8 cellular contexts compared by ENCODE assay signal in the genomic region with DNA sequence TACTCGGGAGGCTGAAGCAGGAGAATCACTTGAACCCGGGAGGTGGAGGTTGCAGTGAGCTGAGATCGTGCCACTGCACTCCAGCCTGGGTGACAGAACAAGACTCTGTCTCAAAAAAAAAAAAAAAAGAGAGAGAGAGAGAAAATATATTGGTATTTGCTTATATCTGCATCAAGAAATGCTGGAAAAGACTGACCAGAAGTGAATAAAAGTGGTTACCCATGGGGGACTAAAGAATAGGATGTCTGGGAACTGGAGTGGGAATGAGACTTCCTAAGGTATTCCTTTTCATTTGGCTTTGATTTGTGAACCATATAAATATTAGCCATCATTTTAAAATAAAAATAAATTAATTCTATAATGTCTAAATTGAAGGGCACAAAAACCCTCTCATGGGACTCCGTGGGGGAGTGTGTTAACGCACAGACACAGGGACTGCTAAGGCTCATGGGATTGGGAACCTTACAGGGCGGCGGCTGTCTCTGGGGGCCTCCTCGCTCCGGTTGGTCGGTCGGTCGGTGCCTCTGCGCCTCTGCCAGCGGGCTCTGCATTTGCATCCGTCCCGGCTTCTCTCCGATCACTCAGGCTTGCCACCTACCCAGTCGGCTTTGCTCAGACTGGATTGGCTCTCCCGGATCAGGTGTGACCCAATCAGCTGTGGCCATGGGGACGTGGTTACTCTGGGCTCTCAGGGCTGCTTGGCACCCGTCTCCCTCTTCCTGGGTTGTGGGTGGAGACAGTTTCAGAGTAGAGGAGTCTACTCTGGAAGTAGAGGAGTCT. TPM values are rescaled to one million over a fixed set of nuclear protein-coding genes. Genes with fewer than 3 reads are reported as not detected.
DNase-seq lines count a peak whose midpoint lies in the region; ATAC-seq, FAIRE-seq and TF ChIP-seq lines count a peak whose summit lies in the region.

No MANE protein-coding gene starts in this region.

- no peak overlapping the region for H2BK12ac ChIP-seq in H1 (ENCODE audit: low read depth, low read length)

- TF ChIP-seq CTCF in GM10248 (IDR thresholded peaks at IDR 0.05; ENCODE audit: control extremely low read depth, extremely low read depth, low read depth, missing control alignments) (no peak), H1 (IDR thresholded peaks at IDR 0.05; ENCODE audit: control extremely low read depth in 1 of 3, insufficient read depth in 1 of 3, low read depth in 1 of 3, low read length in 3 of 3) (no peak)

- no peak overlapping the region for H3K4ac ChIP-seq in H1 (replicated peaks; ENCODE audit: insufficient read length, low read depth, low read length)

- H2BK5ac ChIP-seq in H1 (ENCODE audit: low read depth, low read length), result no peak overlapping the region

- no peak overlapping the region for H3K56ac ChIP-seq in H1 (replicated peaks; ENCODE audit: insufficient read length, low read depth, low read length)

- peak overlapping the region; percentile 9 to 47 for H3K4me2 ChIP-seq in H1 (ENCODE audit: insufficient read depth in 1 of 2, low read depth in 2 of 2, low read length in 2 of 2)

- H2BK120ac ChIP-seq in H1 (replicated peaks; ENCODE audit: low read depth, low read length), result no peak overlapping the region

- peaks cover 0 to 5% (median under 1%) of the 10 kb centered on the region in 4 experiments; a peak in 4 of 7 replicates for H3K4me1 ChIP-seq in H1 (replicated peaks in 1 of 4; ENCODE audit: control insufficient read depth in 3 of 4, insufficient read depth in 4 of 4, low read length in 3 of 4)

- WGBS in H1 (ENCODE audit: extremely low coverage in 1 of 2, insufficient coverage in 1 of 2, insufficient read length in 1 of 2, insufficient replicate concordance in 2 of 2, low coverage in 1 of 2, low lambda C conversion rate in 2 of 2, missing lambda C conversion rate in 1 of 2), 2 experiments, result 2% methylated on average over 18 of the region's 21 CpGs; no CpG with 5 or more reads in 1 of the 2 experiments

- no peaks in the 10 kb centered on the region for H3K23me2 ChIP-seq in H1 (ENCODE audit: low read depth, low read length)

- H3K4me3 Mint-ChIP-seq in memory B cell, result peak overlapping the region; percentile 74

- POLR2A ChIA-PET in GM10248 (lab: Yijun Ruan, JAX) (no interaction called here), H1 (lab: Charles Lee; ENCODE audit: partially characterized antibody) (no interaction called here)

- no peak overlapping the region for H4K8ac ChIP-seq in H1 (ENCODE audit: extremely low read depth, insufficient read depth, low read length)

- H3K27me3 ChIP-seq in H1 (replicated peaks in 1 of 4; ENCODE audit: control insufficient read depth in 3 of 4, extremely low read depth in 1 of 4, insufficient read depth in 3 of 4, low read length in 3 of 4), result peaks cover 0 to 4% (median 1%) of the 10 kb centered on the region in 4 experiments; a peak in 2 of 7 replicates

- H3K4me1 Mint-ChIP-seq in memory B cell, result peaks cover 42% of the 10 kb centered on the region

- H3K27ac ChIP-seq in H1 (ENCODE audit: low read depth, low read length), result no peak overlapping the region

- H3K79me2 ChIP-seq in H1 (ENCODE audit: control insufficient read depth in 1 of 2, insufficient read depth in 2 of 2, low read length in 2 of 2), result no peaks in the 10 kb centered on the region

- ATAC-seq in HG02885 (IDR thresholded peaks at IDR 0.05; ENCODE audit: poor library complexity, unreplicated experiment), result peak; percentile 80
- ATAC-seq in memory B cell (ENCODE audit: low read depth), result peak; percentile 98
- ATAC-seq in HG02970 (IDR thresholded peaks at IDR 0.05; ENCODE audit: low FRiP score, unreplicated experiment), result no peak

- no peak overlapping the region for H3K14ac ChIP-seq in H1 (ENCODE audit: insufficient read length)

- peak; percentile 52 for FAIRE-seq in H1 (lab: Jason Lieb, UNC)

- no peak overlapping the region for H3K9ac ChIP-seq in H1 (replicated peaks in 1 of 4; ENCODE audit: extremely low read depth in 1 of 4, low read depth in 3 of 4, low read length in 3 of 4)

- DNase-seq in GM10248 (ENCODE audit: extremely low spot score) (peak; percentile 72), NCI-H226 (peak; percentile 100), H1 (ENCODE audit: low read depth in 1 of 2, low spot score in 2 of 2) (peak; percentile 66 to 81), memory B cell (ENCODE audit: low spot score in 2 of 2) (peak; percentile 62 to 80)
- DNase-seq in activated CD8-positive, alpha-beta memory T cell treated with anti-CD3 and anti-CD28 coated beads for 4 hours (ENCODE audit: low read depth in 2 of 2), result peak; percentile 20 to 33
- peak; percentile 42 for DNase-seq in stimulated activated CD8-positive, alpha-beta memory T cell treated with anti-CD3 and anti-CD28 coated beads, Interleukin-12 subunit alpha, Interleukin-12 subunit beta, amount 100 ng/mL, for 24 hours (ENCODE audit: extremely low read depth)

- H3K9me3 ChIP-seq in H1 (ENCODE audit: insufficient read depth in 2 of 2, low read depth in 1 of 2, low read length in 1 of 2), result no peaks in the 10 kb centered on the region

- no peaks in the 10 kb centered on the region for H3K36me3 Mint-ChIP-seq in memory B cell

- no peak for TF ChIP-seq RAD21 in H1 (IDR thresholded peaks at IDR 0.05 in 1 of 2, conservative IDR thresholded peaks at IDR 0.05 in 1 of 2; ENCODE audit: low read depth in 2 of 2, low read length in 2 of 2)

- H3K23ac ChIP-seq in H1 (ENCODE audit: insufficient read length), result no peak overlapping the region

- H4K91ac ChIP-seq in H1 (replicated peaks; ENCODE audit: insufficient read length, low read length), result no peak overlapping the region

- H2BK20ac ChIP-seq in H1 (ENCODE audit: low read length), result no peak overlapping the region

- 0 out of 2 replicates have a peak overlapping the region, but pooled peaks have one; percentile 76 for H3K18ac ChIP-seq in H1 (ENCODE audit: extremely low read depth, low read length)

- peak overlapping the region; percentile 92 for H3K27ac Mint-ChIP-seq in memory B cell

- no peaks in the 10 kb centered on the region for H3K36me3 ChIP-seq in H1 (ENCODE audit: control insufficient read depth in 2 of 4, insufficient read depth in 4 of 4, low read length in 3 of 4)

- H2AFZ ChIP-seq in H1 (ENCODE audit: low read length), result peak overlapping the region; percentile 91

- H3K27me3 Mint-ChIP-seq in memory B cell, result no peaks in the 10 kb centered on the region

- peak overlapping the region in 1 of 4 experiments; percentile 27; a peak in 3 of 8 replicates for H3K4me3 ChIP-seq in H1 (ENCODE audit: extremely low read depth in 1 of 4, insufficient read depth in 2 of 4, low read depth in 3 of 4, low read length in 4 of 4)

- peak in 1 of 2 experiments; percentile 38; a peak in 1 of 3 replicates for TF ChIP-seq POLR2A in H1 (IDR thresholded peaks at IDR 0.05; ENCODE audit: control extremely low read depth in 1 of 2, low read depth in 2 of 2, low read length in 2 of 2)

- no peaks in the 10 kb centered on the region for H4K20me1 ChIP-seq in H1 (replicated peaks in 1 of 2; ENCODE audit: control insufficient read depth in 1 of 2, insufficient read depth in 2 of 2, low read length in 2 of 2)

- H2BK15ac ChIP-seq in H1 (ENCODE audit: low read length), result no peak overlapping the region

- TF ChIP-seq EP300 in H1 (IDR thresholded peaks at IDR 0.05; ENCODE audit: borderline replicate concordance in 1 of 2, low read depth in 2 of 2, low read length in 2 of 2), result no peak

- no peaks in the 10 kb centered on the region for H3K79me1 ChIP-seq in H1 (ENCODE audit: low read depth, low read length)

- CTCF ChIA-PET in GM10248 (lab: Yijun Ruan, JAX) (no interaction called here), H1 (lab: Charles Lee; ENCODE audit: partially characterized antibody) (interaction anchor here (0.7 kb wide), 1 partner anchor 8 kb away, joined by 3 read pairs; no protein-coding TSS in a partner anchor)

- no peak overlapping the region for H4K5ac ChIP-seq in H1 (ENCODE audit: insufficient read length, low read depth, low read length)

- H2AK5ac ChIP-seq in H1 (ENCODE audit: low read depth, low read length), result no peak overlapping the region

- no peaks in the 10 kb centered on the region for H3K9me3 Mint-ChIP-seq in memory B cell

TF ChIP-seq in H1, 55 proteins besides CTCF, POLR2A, EP300 and RAD21 (continues in another document):
- peak; percentile 53; the same call in 1 of the 2 replicates for TF ChIP-seq RFX5 (IDR thresholded peaks at IDR 0.05; ENCODE audit: borderline replicate concordance, low read depth, low read length)
- TF ChIP-seq TAF1 (IDR thresholded peaks at IDR 0.05; ENCODE audit: low read depth, low read length), result 0 out of 2 replicates have a peak, but pooled peaks have one; percentile 35
- no peak for TF ChIP-seq MAFK (IDR thresholded peaks at IDR 0.05; ENCODE audit: low read depth, low read length)
- TF ChIP-seq, protein P1, sequence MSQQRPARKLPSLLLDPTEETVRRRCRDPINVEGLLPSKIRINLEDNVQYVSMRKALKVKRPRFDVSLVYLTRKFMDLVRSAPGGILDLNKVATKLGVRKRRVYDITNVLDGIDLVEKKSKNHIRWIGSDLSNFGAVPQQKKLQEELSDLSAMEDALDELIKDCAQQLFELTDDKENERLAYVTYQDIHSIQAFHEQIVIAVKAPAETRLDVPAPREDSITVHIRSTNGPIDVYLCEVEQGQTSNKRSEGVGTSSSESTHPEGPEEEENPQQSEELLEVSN (IDR thresholded peaks at IDR 0.05), result peak; percentile 36; the same call in 1 of the 2 replicates
- no peak for TF ChIP-seq SUZ12 (IDR thresholded peaks at IDR 0.05; ENCODE audit: low read length)
- TF ChIP-seq, protein P2, sequence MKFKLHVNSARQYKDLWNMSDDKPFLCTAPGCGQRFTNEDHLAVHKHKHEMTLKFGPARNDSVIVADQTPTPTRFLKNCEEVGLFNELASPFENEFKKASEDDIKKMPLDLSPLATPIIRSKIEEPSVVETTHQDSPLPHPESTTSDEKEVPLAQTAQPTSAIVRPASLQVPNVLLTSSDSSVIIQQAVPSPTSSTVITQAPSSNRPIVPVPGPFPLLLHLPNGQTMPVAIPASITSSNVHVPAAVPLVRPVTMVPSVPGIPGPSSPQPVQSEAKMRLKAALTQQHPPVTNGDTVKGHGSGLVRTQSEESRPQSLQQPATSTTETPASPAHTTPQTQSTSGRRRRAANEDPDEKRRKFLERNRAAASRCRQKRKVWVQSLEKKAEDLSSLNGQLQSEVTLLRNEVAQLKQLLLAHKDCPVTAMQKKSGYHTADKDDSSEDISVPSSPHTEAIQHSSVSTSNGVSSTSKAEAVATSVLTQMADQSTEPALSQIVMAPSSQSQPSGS (IDR thresholded peaks at IDR 0.05; ENCODE audit: low read length), result no peak

RNA-seq across cellular contexts. Expression of a gene that starts 12.7 kb away (rescaled TPM):
- total RNA-seq in H1 (2021; fragmentation: NEBNext Ultra II Directional; extraction: Animal tissue kit (Norgen Biotek cat#: 25700)), result 107 and 112 TPM in 2 replicates
- 172 and 238 TPM in 2 replicates for polyA plus RNA-seq in H1 (2011; rRNA removed)
- polyA plus RNA-seq in H1 (2011; cell fraction: cytosol; rRNA removed), result 185 TPM
- polyA plus RNA-seq in H1 (2011; cell fraction: nucleus; rRNA removed), result 71.9 TPM
- polyA plus RNA-seq in H1 (2012, experiment 1 of 2), result 145 to 155 TPM (median 153 TPM) in 4 replicates
- 35.1 TPM for polyA plus RNA-seq in H1 (2012, experiment 2 of 2)
- polyA plus RNA-seq in H1 (2013, experiment 1 of 2), result 119 TPM
- polyA plus RNA-seq in H1 (2013, experiment 2 of 2), result 154 TPM
- polyA minus RNA-seq in H1 (2011; rRNA and poly(A)+ RNA removed), result 197 and 215 TPM in 2 replicates
- 77.6 TPM for polyA minus RNA-seq in H1 (2011; cell fraction: cytosol; rRNA and poly(A)+ RNA removed)
- 44.1 TPM for polyA minus RNA-seq in H1 (2011; cell fraction: nucleus; rRNA and poly(A)+ RNA removed)

Comparison
In these comparisons a context has a peak if more than half of its experiments do, and no peak if none do; other contexts are left out.
1. DNase-seq: peak in every context shown above with its lines; median percentile 100 in NCI-H226; 74 in H1; 72 in GM10248; 71 in memory B cell; 42 in stimulated activated CD8-positive, alpha-beta memory T cell treated with anti-CD3 and anti-CD28 coated beads, Interleukin-12 subunit alpha, Interleukin-12 subunit beta, amount 100 ng/mL, for 24 hours; 26 in activated CD8-positive, alpha-beta memory T cell treated with anti-CD3 and anti-CD28 coated beads for 4 hours.